ENCODE assay signal across 8 cellular contexts in genomic region chr18:5309888-5310470, GRCh38. TPM values are rescaled to one million over a fixed set of nuclear protein-coding genes. Genes with fewer than 3 reads are reported as not detected.
DNase-seq lines count a peak whose midpoint lies in the region; ATAC-seq and TF ChIP-seq lines count a peak whose summit lies in the region.

No MANE protein-coding gene starts in this region.

- peak; percentile 33 for DNase-seq in activated gamma-delta T cell treated with Interleukin-2 at 50 U/mL for 16 hours
- DNase-seq in activated gamma-delta T cell (lab: John Stamatoyannopoulos, UW) = no peak
- DNase-seq in RPMI8226 = peak; percentile 58
- no peak for DNase-seq in right lobe of liver
- no peak for DNase-seq in posterior vena cava (ENCODE audit: low spot score)
- DNase-seq in NCI-H446 treated with DMSO at 0.1 percent for 48 hours (lab: John Stamatoyannopoulos, UW) = no peak
- no peak for DNase-seq in SHP77 treated with DMSO at 0.1 percent for 48 hours (lab: John Stamatoyannopoulos, UW)

- H3K4me3 ChIP-seq in right lobe of liver = no peak overlapping the region

- TF ChIP-seq POLR2A in right lobe of liver (IDR thresholded peaks at IDR 0.05) = no peak

- no peak for TF ChIP-seq CTCF in right lobe of liver (IDR thresholded peaks at IDR 0.05)

- H3K9me3 ChIP-seq in right lobe of liver = no peaks in the 10 kb centered on the region

- H3K27me3 ChIP-seq in right lobe of liver = no peaks in the 10 kb centered on the region

- H3K27ac ChIP-seq in right lobe of liver = no peak overlapping the region

- no peaks in the 10 kb centered on the region for H3K4me1 ChIP-seq in right lobe of liver

- H3K36me3 ChIP-seq in right lobe of liver = no peaks in the 10 kb centered on the region

- intact Hi-C loops in right lobe of liver (cut with DNase I) = no loop called here
- intact Hi-C loops in posterior vena cava (cut with DNase I) = no loop called here

- 6% methylated on average over 3 of the region's 5 CpGs for WGBS in right lobe of liver (ENCODE audit: insufficient coverage, low coverage, low lambda C conversion rate, missing lambda C conversion rate)

- peak; percentile 95 for ATAC-seq in HG03025 (IDR thresholded peaks at IDR 0.05; ENCODE audit: low FRiP score, unreplicated experiment)
- ATAC-seq in right lobe of liver = peak; percentile 51 to 68 (median 60)

RNA-seq across cellular contexts. Expression of gene ZBTB14, which starts 14.5 kb away (rescaled TPM):
- total RNA-seq in right lobe of liver (1 to 10 TPM; 4.3 to 7.2 (median 5.9) TPM), posterior vena cava (1 to 10 TPM; 9.7 to 9.9 TPM)

Comparison
In these comparisons a context has a peak if more than half of its experiments do, and no peak if none do; other contexts are left out.
1. DNase-seq: peak in activated gamma-delta T cell treated with Interleukin-2 at 50 U/mL for 16 hours (single experiment) and RPMI8226 (single experiment); none in activated gamma-delta T cell (single experiment), right lobe of liver (0 of 3), posterior vena cava (single experiment), NCI-H446 treated with DMSO at 0.1 percent for 48 hours (single experiment) and SHP77 treated with DMSO at 0.1 percent for 48 hours (single experiment).